In the genomic region with DNA sequence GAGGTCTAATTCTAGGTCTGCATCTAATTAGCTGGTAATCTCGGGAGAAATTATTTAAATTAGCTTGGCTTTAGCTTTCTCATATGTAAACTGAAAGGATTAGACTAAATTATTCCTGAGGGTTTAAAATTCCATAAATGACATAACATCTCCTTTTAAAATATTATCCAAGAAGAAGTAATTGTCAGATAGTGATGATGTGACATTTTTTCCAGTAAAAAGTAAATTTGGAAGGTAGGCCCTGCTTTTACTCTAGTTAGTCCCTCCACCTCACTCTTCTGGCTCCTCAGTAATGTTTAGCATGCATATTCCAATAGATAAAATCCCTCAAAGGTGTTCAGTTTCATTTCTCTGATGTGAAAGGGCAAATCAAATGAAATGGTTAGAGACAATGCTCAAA, we compare ENCODE assay signal across 35 cellular contexts.
"Had no signal": no experiment of that assay in that cellular context is flagged by ENCODE, and none has a peak within 500 bp of the region (broad histone marks: within the 10 kb centered on the region; RNA-seq: fewer than 3 reads in every experiment).

No MANE protein-coding gene starts in this region.

- H3K27me3 ChIP-seq: MG63 had no signal

- H3K4me3 ChIP-seq: MG63 had no signal

- H3K36me3 ChIP-seq: MG63 had no signal

- DNase-seq: Kasumi-1, MG63, MM.1S, MV-4-11, NCI-H1048, NCI-H1092, NCI-H1092 treated with DMSO at 0.1 percent for 48 hours, NCI-H1105, NCI-H1105 treated with DMSO at 0.1 percent for 48 hours, NCI-H1417, NCI-H1417 treated with DMSO at 0.1 percent for 48 hours, NCI-H1436, NCI-H1436 treated with DMSO at 0.1 percent for 48 hours, NCI-H146, NCI-H1694, NCI-H1694 treated with DMSO at 0.1 percent for 48 hours, NCI-H187, NCI-H187 treated with DMSO at 0.1 percent for 48 hours, NCI-H1930, NCI-H2029, NCI-H2029 treated with DMSO at 0.1 percent for 48 hours, NCI-H2081, NCI-H2081 treated with DMSO at 0.1 percent for 48 hours, NCI-H2107, NCI-H2171, NCI-H2171 treated with DMSO at 0.1 percent for 48 hours, NCI-H2227 treated with DMSO at 0.1 percent for 48 hours, NCI-H226, NCI-H345, NCI-H446, NCI-H446 treated with DMSO at 0.1 percent for 48 hours, NCI-H510A, NCI-H510A treated with DMSO at 0.1 percent for 48 hours, NCI-H524, NCI-H524 treated with DMSO at 0.1 percent for 48 hours had no signal

- H3K9me3 ChIP-seq: MG63 had no signal
